8 cellular contexts compared by ENCODE assay signal in genomic region chr5:132883261-132883834, GRCh38. TPM values are rescaled to one million over a fixed set of nuclear protein-coding genes. Genes with fewer than 3 reads are reported as not detected.
A peak's percentile ranks its signal among the peaks of the same experiment; 100 is the strongest.
DNase-seq lines count a peak whose midpoint lies in the region; ATAC-seq, FAIRE-seq and TF ChIP-seq lines count a peak whose summit lies in the region.
"Had no signal": no experiment of that assay in that cellular context is flagged by ENCODE, and none has a peak within 500 bp of the region (broad histone marks: within the 10 kb centered on the region; RNA-seq: fewer than 3 reads in every experiment).

No MANE protein-coding gene starts in this region.

- H3K27ac ChIP-seq in left ventricle myocardium inferior (replicated peaks) (no peak overlapping the region), psoas muscle (no peak overlapping the region)

- peak; percentile 59 for ATAC-seq in HG02759 (IDR thresholded peaks at IDR 0.05; ENCODE audit: unreplicated experiment)
- ATAC-seq in psoas muscle, result peak; percentile 74 to 86 (median 82)
- no peak for ATAC-seq in GM19455 (IDR thresholded peaks at IDR 0.05; ENCODE audit: unreplicated experiment)

- peak; percentile 79 for TF ChIP-seq CTCF in left ventricle myocardium inferior (IDR thresholded peaks at IDR 0.05; ENCODE audit: borderline replicate concordance)
- peak; percentile 66 for TF ChIP-seq CTCF in psoas muscle (IDR thresholded peaks at IDR 0.05)

- H3K9me3 ChIP-seq in adipocyte (ENCODE audit: control insufficient read depth, low read length), result no peaks in the 10 kb centered on the region
- H3K9me3 ChIP-seq in left ventricle myocardium inferior (replicated peaks), result no peaks in the 10 kb centered on the region
- H3K9me3 ChIP-seq in psoas muscle, result no peaks in the 10 kb centered on the region

- intact Hi-C loops in left ventricle myocardium inferior (cut with micrococcal nuclease), result no loop called here
- intact Hi-C loops in psoas muscle (cut with DNase I), result loop anchor here (5.0 to 10.0 kb wide), 5 partner anchors 51 to 364 kb away; partner anchors contain the start of gene SHROOM1 (in 1 of the 2)

- peaks cover 96% of the 10 kb centered on the region for H3K36me3 ChIP-seq in adipocyte (ENCODE audit: control insufficient read depth, insufficient read depth, low read length, severe bottlenecking)
- H3K36me3 ChIP-seq in left ventricle myocardium inferior, result peaks cover 82% of the 10 kb centered on the region
- H3K36me3 ChIP-seq in psoas muscle (ENCODE audit: insufficient read depth in 1 of 2, low read depth in 1 of 2), result peaks cover 13 to 93% of the 10 kb centered on the region in 2 donors

- H3K27me3 ChIP-seq in adipocyte (replicated peaks; ENCODE audit: control insufficient read depth, insufficient read depth, low read length) (no peaks in the 10 kb centered on the region), left ventricle myocardium inferior (ENCODE audit: low read depth) (no peaks in the 10 kb centered on the region), psoas muscle (ENCODE audit: insufficient read depth in 3 of 3, low read length in 2 of 3) (no peaks in the 10 kb centered on the region)

- 41 to 48% (median 42%) methylated on average over 2 of the region's 2 CpGs for WGBS in psoas muscle, 3 donors

- H3K9ac ChIP-seq in adipocyte (ENCODE audit: low read length), result no peak overlapping the region

- FAIRE-seq in G401.6 (lab: Jason Lieb, UNC), result peak; percentile 83

- peak; percentile 74 for DNase-seq in NCI-H82 (lab: John Stamatoyannopoulos, UW)
- DNase-seq in adipocyte (ENCODE audit: low read depth), result peak; percentile 84
- DNase-seq in left ventricle myocardium inferior, result no peak
- DNase-seq in psoas muscle, result no peak
- DNase-seq: activated T-cell treated with anti-CD3 and anti-CD28 coated beads, Interleukin-2, amount 50 U/mL, for 4 hours had no signal

- H3K4me1 ChIP-seq in adipocyte (ENCODE audit: control insufficient read depth, insufficient read depth, low read length), result no peaks in the 10 kb centered on the region
- peaks cover 4% of the 10 kb centered on the region for H3K4me1 ChIP-seq in left ventricle myocardium inferior
- H3K4me1 ChIP-seq in psoas muscle, result peaks cover 3% of the 10 kb centered on the region

- H3K4me3 ChIP-seq in adipocyte (ENCODE audit: low read length) (no peak overlapping the region), left ventricle myocardium inferior (no peak overlapping the region), psoas muscle (no peak overlapping the region)

RNA-seq across cellular contexts. Expression of gene LEAP2, which starts 9.9 kb away (rescaled TPM):
- total RNA-seq in left ventricle myocardium inferior (1.9 TPM), psoas muscle (1 to 10 TPM in 1 of 4 donors, under 1 TPM in 3; 0.51 to 1.1 (median 0.76) TPM)
- polyA plus RNA-seq in psoas muscle, result 1 to 10 TPM in 2 of 3 donors, under 1 TPM in 1; 0.70 to 2.7 (median 2.4) TPM

RNA-seq across cellular contexts. Expression of gene UQCRQ, which starts 16.9 kb away (rescaled TPM):
- total RNA-seq in left ventricle myocardium inferior (1,839 TPM), psoas muscle (100 to 1,000 TPM; 696 to 985 (median 915) TPM)
- polyA plus RNA-seq in psoas muscle, result 100 to 1,000 TPM; 649 to 919 (median 760) TPM

RNA-seq across cellular contexts. Expression of gene GDF9, which starts 17.1 kb away (rescaled TPM):
- total RNA-seq in left ventricle myocardium inferior (0.52 TPM), psoas muscle (1 to 10 TPM in 1 of 4 donors, under 1 TPM in 3; 0.57 to 1.2 (median 0.78) TPM)
- polyA plus RNA-seq in psoas muscle, result 1 to 10 TPM in 1 of 3 donors, under 1 TPM in 2; 0.07 to 1.2 (median 0.17) TPM

RNA-seq across cellular contexts. Expression of gene SHROOM1, which starts 52.9 kb away (rescaled TPM):
- total RNA-seq in left ventricle myocardium inferior (4.9 TPM), psoas muscle (1 to 10 TPM; 1.5 to 2.3 (median 1.9) TPM)
- 1 to 10 TPM in 2 of 3 donors, under 1 TPM in 1; 0.66 to 1.5 (median 1.1) TPM for polyA plus RNA-seq in psoas muscle

Comparison
In these comparisons a context has a peak if more than half of its experiments do, and no peak if none do; other contexts are left out.
1. DNase-seq: peak in NCI-H82 (single experiment) and adipocyte (single experiment); none in left ventricle myocardium inferior (single experiment) and psoas muscle (0 of 2).